In the genomic region with DNA sequence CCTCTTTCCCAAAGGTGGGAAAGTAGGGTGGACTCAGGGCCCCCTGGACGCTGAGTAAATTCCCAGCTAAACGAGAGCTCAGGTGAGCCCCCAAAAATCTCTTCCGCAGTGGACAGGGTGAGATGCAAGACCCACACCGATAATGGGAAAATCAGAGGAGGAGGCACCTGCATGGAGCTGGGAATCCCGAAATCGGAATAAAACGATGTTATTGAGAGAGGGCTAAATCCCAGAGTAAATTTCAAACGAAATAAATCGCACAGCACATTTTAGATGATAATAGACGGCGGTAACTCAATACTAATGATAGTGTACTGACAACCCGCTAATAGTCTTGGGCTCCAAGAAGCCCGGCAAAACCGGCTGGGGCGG, we compare ENCODE assay signal across 26 cellular contexts. TPM values are rescaled to one million over a fixed set of nuclear protein-coding genes. Genes with fewer than 3 reads are reported as not detected.
"Had no signal": no experiment of that assay in that cellular context is flagged by ENCODE, and none has a peak within 500 bp of the region (broad histone marks: within the 10 kb centered on the region; RNA-seq: fewer than 3 reads in every experiment).

No MANE protein-coding gene starts in this region.

- H3K4me3 ChIP-seq: Peyer's patch, SJCRH30 had no signal

- H3K27ac Mint-ChIP-seq: activated naive CD4-positive, alpha-beta T cell treated with anti-CD3 and anti-CD28 coated beads for 36 hours; activated naive CD8-positive, alpha-beta T cell; T-helper 2 cell treated with Interferon-gamma antibody and Interleukin-4, amounts not matched to agents 5 μg/mL and 100 μg/mL, for 36 hours had no signal

- H3K9me3 Mint-ChIP-seq: activated naive CD4-positive, alpha-beta T cell treated with anti-CD3 and anti-CD28 coated beads for 36 hours; activated T-cell treated with anti-CD3 and anti-CD28 coated beads, Interleukin-2, amount 50 U/mL, for 4 hours; T-helper 2 cell treated with Interferon-gamma antibody and Interleukin-4, amounts not matched to agents 5 μg/mL and 100 μg/mL, for 36 hours had no signal

- H3K27ac ChIP-seq: Peyer's patch, RWPE1, SJCRH30 had no signal

- H3K9me3 ChIP-seq: SJCRH30, SK-N-SH had no signal

- H3K4me1 ChIP-seq: SJCRH30 had no signal

- H3K36me3 ChIP-seq: Peyer's patch, SJCRH30 had no signal

- DNase-seq: activated CD4-positive, alpha-beta T cell treated with anti-CD3 and anti-CD28 coated beads for 48 hours; activated CD4-positive, alpha-beta T cell treated with anti-CD3 and anti-CD28 coated beads, Interleukin-2, amount 50 U/mL, for 4 hours; activated CD4-positive, CD25-positive, alpha-beta regulatory T cell treated with anti-CD3 and anti-CD28 coated beads, Interleukin-2, amount 50 U/mL, for 72 hours; activated CD8-positive, alpha-beta memory T cell treated with anti-CD3 and anti-CD28 coated beads, Interleukin-2, amount 10 ng/mL, durations not matched to agents 7 days and 5 days; activated gamma-delta T cell; activated naive CD4-positive, alpha-beta T cell treated with anti-CD3 and anti-CD28 coated beads for 36 hours; activated T-cell treated with anti-CD3 and anti-CD28 coated beads, Interleukin-2, amount 50 U/mL, for 4 hours; amygdala; Kasumi-1; KBM-7; NCI-H146; NCI-H187 treated with DMSO at 0.1 percent for 48 hours; NCI-H2107; NCI-H2171 treated with DMSO at 0.1 percent for 48 hours; NCI-H510A treated with DMSO at 0.1 percent for 48 hours; Peyer's patch; SJCRH30; SW 1271 had no signal

- H3K27me3 ChIP-seq: SJCRH30 had no signal

- H3K4me3 Mint-ChIP-seq: activated CD8-positive, alpha-beta memory T cell treated with anti-CD3 and anti-CD28 coated beads, Interleukin-2, amount 10 ng/mL, durations not matched to agents 7 days and 5 days; activated naive CD4-positive, alpha-beta T cell treated with anti-CD3 and anti-CD28 coated beads for 36 hours; activated naive CD8-positive, alpha-beta T cell; activated T-cell treated with anti-CD3 and anti-CD28 coated beads, Interleukin-2, amount 50 U/mL, for 4 hours; T-helper 2 cell treated with Interferon-gamma antibody and Interleukin-4, amounts not matched to agents 5 μg/mL and 100 μg/mL, for 36 hours had no signal

- H3K36me3 Mint-ChIP-seq: activated CD8-positive, alpha-beta memory T cell treated with anti-CD3 and anti-CD28 coated beads, Interleukin-2, amount 10 ng/mL, durations not matched to agents 7 days and 5 days; brain had no signal

- ATAC-seq: activated CD8-positive, alpha-beta memory T cell treated with anti-CD3 and anti-CD28 coated beads, Interleukin-2, amount 10 ng/mL, durations not matched to agents 7 days and 5 days; activated T-cell treated with anti-CD3 and anti-CD28 coated beads, Interleukin-2, amount 50 U/mL, for 4 hours had no signal

- H3K4me2 ChIP-seq: SK-N-SH had no signal

- H3K9ac ChIP-seq: SK-N-SH had no signal

RNA-seq across cellular contexts. Expression of gene BARHL1, which starts 3.0 kb away (rescaled TPM):
- total RNA-seq: activated CD8-positive, alpha-beta memory T cell treated with anti-CD3 and anti-CD28 coated beads, Interleukin-2, amount 10 ng/mL, durations not matched to agents 7 days and 5 days; activated naive CD4-positive, alpha-beta T cell treated with anti-CD3 and anti-CD28 coated beads for 36 hours; activated T-cell treated with anti-CD3 and anti-CD28 coated beads, Interleukin-2, amount 50 U/mL, for 4 hours; astrocyte; Peyer's patch; Right ventricle myocardium superior; SJCRH30; T-helper 1 cell treated with Interleukin-12 subunit alpha and Interleukin-12 subunit beta and Interleukin-4 antibody, amounts not matched to agents 30 ng/mL and 1 ng/mL, for 36 hours had no signal
- polyA plus RNA-seq: SK-N-SH had no signal
